12 cellular contexts compared by ENCODE assay signal in the genomic region with DNA sequence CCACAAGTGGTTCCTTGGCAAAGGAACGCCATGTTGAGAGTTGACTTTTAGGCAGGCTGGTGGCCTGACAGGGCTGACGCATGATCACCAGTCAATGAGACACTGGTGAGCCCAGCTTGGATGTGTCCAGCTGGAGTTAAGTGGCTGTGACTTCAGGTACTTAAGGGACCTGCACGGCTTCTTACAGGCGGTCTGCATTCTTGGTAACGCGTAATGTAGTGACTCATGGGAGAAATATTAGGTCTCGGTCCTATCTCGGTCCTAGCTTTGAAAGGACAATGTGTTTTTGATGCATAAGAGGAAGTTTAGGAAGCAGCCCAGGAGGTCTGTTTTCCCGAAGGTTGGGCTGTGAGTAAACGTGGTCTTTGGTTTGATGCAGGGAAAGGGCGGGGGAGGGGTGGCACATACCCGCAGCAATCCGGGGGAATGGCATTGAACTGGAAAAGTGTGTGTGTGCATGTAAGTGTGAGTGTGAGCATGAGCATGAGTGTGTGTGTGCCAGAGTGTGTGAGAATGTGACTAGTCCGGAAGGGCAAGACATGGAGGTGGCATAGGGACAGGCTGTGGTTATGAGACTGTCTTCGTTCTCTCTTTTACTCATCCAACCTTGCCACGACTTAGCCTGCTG. TPM values are rescaled to one million over a fixed set of nuclear protein-coding genes. Genes with fewer than 3 reads are reported as not detected.
DNase-seq lines count a peak whose midpoint lies in the region; ATAC-seq and TF ChIP-seq lines count a peak whose summit lies in the region.
"Had no signal": no experiment of that assay in that cellular context is flagged by ENCODE, and none has a peak within 500 bp of the region (broad histone marks: within the 10 kb centered on the region; RNA-seq: fewer than 3 reads in every experiment).

No MANE protein-coding gene starts in this region.

- H3K9me3 Mint-ChIP-seq in activated T-cell treated with anti-CD3 and anti-CD28 coated beads, Interleukin-2, amount 50 U/mL, for 24 hours = no peaks in the 10 kb centered on the region
- H3K9me3 Mint-ChIP-seq in stimulated activated naive CD8-positive, alpha-beta T cell treated with anti-CD3 and anti-CD28 coated beads, Interleukin-15, Interleukin-2, amounts not matched to agents 100 ng/mL and 50 ng/mL, for 24 hours = no peaks in the 10 kb centered on the region

- H3K36me3 Mint-ChIP-seq in activated T-cell treated with anti-CD3 and anti-CD28 coated beads, Interleukin-2, amount 50 U/mL, for 24 hours (ENCODE audit: low read depth) = no peaks in the 10 kb centered on the region
- no peaks in the 10 kb centered on the region for H3K36me3 Mint-ChIP-seq in stimulated activated naive CD8-positive, alpha-beta T cell treated with anti-CD3 and anti-CD28 coated beads, Interleukin-15, Interleukin-2, amounts not matched to agents 100 ng/mL and 50 ng/mL, for 24 hours (ENCODE audit: low read depth)

- H3K27ac Mint-ChIP-seq in activated T-cell treated with anti-CD3 and anti-CD28 coated beads, Interleukin-2, amount 50 U/mL, for 24 hours = peak overlapping the region; percentile 9
- H3K27ac Mint-ChIP-seq in stimulated activated naive CD8-positive, alpha-beta T cell treated with anti-CD3 and anti-CD28 coated beads, Interleukin-15, Interleukin-2, amounts not matched to agents 100 ng/mL and 50 ng/mL, for 24 hours = peak overlapping the region; percentile 24

- H3K27me3 Mint-ChIP-seq in activated T-cell treated with anti-CD3 and anti-CD28 coated beads, Interleukin-2, amount 50 U/mL, for 24 hours = peaks cover 30% of the 10 kb centered on the region
- H3K27me3 Mint-ChIP-seq in stimulated activated naive CD8-positive, alpha-beta T cell treated with anti-CD3 and anti-CD28 coated beads, Interleukin-15, Interleukin-2, amounts not matched to agents 100 ng/mL and 50 ng/mL, for 24 hours = peaks cover 17% of the 10 kb centered on the region

- H3K4me1 Mint-ChIP-seq in activated T-cell treated with anti-CD3 and anti-CD28 coated beads, Interleukin-2, amount 50 U/mL, for 24 hours (ENCODE audit: low read depth) = peaks cover 1% of the 10 kb centered on the region
- H3K4me1 Mint-ChIP-seq in stimulated activated naive CD8-positive, alpha-beta T cell treated with anti-CD3 and anti-CD28 coated beads, Interleukin-15, Interleukin-2, amounts not matched to agents 100 ng/mL and 50 ng/mL, for 24 hours (ENCODE audit: low read depth) = peaks cover 5% of the 10 kb centered on the region

- DNase-seq in activated T-cell treated with anti-CD3 and anti-CD28 coated beads, Interleukin-2, amount 50 U/mL, for 24 hours = no peak
- no peak for DNase-seq in activated T-cell treated with anti-CD3 and anti-CD28 coated beads, Interleukin-2, amount 50 U/mL, for 1 hour
- peak; percentile 65 for DNase-seq in RWPE1 (ENCODE audit: low spot score)
- peak; percentile 94 for DNase-seq in glomerular endothelial cell (ENCODE audit: extremely low read depth, low read depth, low spot score)
- no peak for DNase-seq in activated CD8-positive, alpha-beta memory T cell treated with anti-CD3 and anti-CD28 coated beads for 24 hours
- DNase-seq in activated effector memory CD4-positive, alpha-beta T cell treated with anti-CD3 and anti-CD28 coated beads, Interleukin-2, amount 50 U/mL, for 16 hours = no peak
- DNase-seq: activated T-cell treated with anti-CD3 and anti-CD28 coated beads for 4 hours, NCI-H2171 treated with DMSO at 0.1 percent for 48 hours, right lobe of liver had no signal

- POLR2A ChIA-PET in RWPE1 (lab: Yijun Ruan, JAX; ENCODE audit: low non-redundant PET) = no interaction called here

- TF ChIP-seq CTCF in RWPE1 (conservative IDR thresholded peaks at IDR 0.05; ENCODE audit: low read depth) = no peak

- no peak overlapping the region for H3K4me3 Mint-ChIP-seq in activated T-cell treated with anti-CD3 and anti-CD28 coated beads, Interleukin-2, amount 50 U/mL, for 24 hours
- no peak overlapping the region for H3K4me3 Mint-ChIP-seq in stimulated activated naive CD8-positive, alpha-beta T cell treated with anti-CD3 and anti-CD28 coated beads, Interleukin-15, Interleukin-2, amounts not matched to agents 100 ng/mL and 50 ng/mL, for 24 hours

- no peak overlapping the region for H3K27ac ChIP-seq in RWPE1
- H3K27ac ChIP-seq: right lobe of liver had no signal

- ATAC-seq in GM18868 (IDR thresholded peaks at IDR 0.05; ENCODE audit: unreplicated experiment) = no peak
- ATAC-seq: GM12878 had no signal

- CTCF ChIA-PET in RWPE1 (lab: Yijun Ruan, JAX) = interaction anchor here (0.7 kb wide), 1 partner anchor 261 kb away, joined by 3 read pairs; no protein-coding TSS in a partner anchor

RNA-seq across cellular contexts. Expression of gene FAM43A, which starts 55.3 kb away (rescaled TPM):
- 505 and 617 TPM in 2 replicates for total RNA-seq in glomerular endothelial cell

Comparison
In these comparisons a context has a peak if more than half of its experiments do, and no peak if none do; other contexts are left out.
1. DNase-seq: peak in RWPE1 (single experiment) and glomerular endothelial cell (single experiment); none in activated T-cell treated with anti-CD3 and anti-CD28 coated beads, Interleukin-2, amount 50 U/mL, for 24 hours (single experiment), activated T-cell treated with anti-CD3 and anti-CD28 coated beads, Interleukin-2, amount 50 U/mL, for 1 hour (single experiment), activated CD8-positive, alpha-beta memory T cell treated with anti-CD3 and anti-CD28 coated beads for 24 hours (single experiment) and activated effector memory CD4-positive, alpha-beta T cell treated with anti-CD3 and anti-CD28 coated beads, Interleukin-2, amount 50 U/mL, for 16 hours (single experiment).